In the genomic region with DNA sequence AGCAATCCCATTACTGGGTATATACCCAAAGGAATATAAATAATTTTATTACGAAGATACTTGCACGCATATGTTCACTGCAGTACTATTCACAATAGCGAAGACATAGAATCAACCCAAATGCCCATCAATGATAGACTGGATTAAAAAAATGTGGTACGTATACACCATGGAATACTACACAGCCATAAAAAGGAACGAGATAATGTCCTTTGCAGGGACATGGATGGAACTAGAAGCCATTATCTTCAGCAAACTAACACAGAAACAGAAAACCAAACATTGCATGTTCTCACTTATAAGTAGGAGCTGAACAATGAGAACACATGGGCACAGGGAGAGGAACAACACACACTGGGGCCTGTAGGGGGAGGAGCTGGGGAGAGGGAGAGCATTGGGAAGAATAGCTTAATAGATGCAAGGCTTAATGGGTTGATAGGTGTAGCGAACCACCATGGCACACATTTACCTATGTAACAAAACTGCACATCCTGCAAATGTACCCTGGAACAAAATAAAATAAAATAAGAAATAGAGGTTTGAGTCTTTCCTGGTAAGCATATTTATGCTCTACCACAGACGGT, we compare ENCODE assay signal across 8 cellular contexts. TPM values are rescaled to one million over a fixed set of nuclear protein-coding genes. Genes with fewer than 3 reads are reported as not detected.
DNase-seq lines count a peak whose midpoint lies in the region; ATAC-seq and TF ChIP-seq lines count a peak whose summit lies in the region.
"Not testable (repeated sequence)": the region's sequence is repeated elsewhere in the genome, so short reads cannot be mapped to it uniquely, and the experiment has no call there.

No MANE protein-coding gene starts in this region.

- H3K4me1 Mint-ChIP-seq in activated CD8-positive, alpha-beta T cell treated with anti-CD3 and anti-CD28 coated beads, Interleukin-2, amount 10 ng/mL, durations not matched to agents 7 days and 5 days (ENCODE audit: low read depth): peaks cover 38% of the 10 kb centered on the region
- H3K4me1 Mint-ChIP-seq in natural killer cell treated with Interleukin-12 subunit alpha and Interleukin-12 subunit beta and Interleukin-15 and Interleukin-18, amount 100 ng/mL, for 72 hours (ENCODE audit: low read depth in 2 of 2): peaks cover 24 to 40% of the 10 kb centered on the region in 2 donors
- peaks cover 29% of the 10 kb centered on the region for H3K4me1 Mint-ChIP-seq in stimulated activated naive CD8-positive, alpha-beta T cell treated with anti-CD3 and anti-CD28 coated beads, Interleukin-15, amount 100 ng/mL, for 72 hours

- POLR2A ChIA-PET in activated CD8-positive, alpha-beta T cell treated with anti-CD3 and anti-CD28 coated beads, Interleukin-2, amount 10 ng/mL, durations not matched to agents 7 days and 5 days (lab: Charles Lee): interaction anchor here (0.6 to 2.3 kb wide), 7 partner anchors 64 to 1104 kb away, joined by 4 to 8 read pairs (median 4); partner anchors contain the start of gene C2orf42

- H3K27me3 ChIP-seq in HUES64 (ENCODE audit: insufficient read depth, low read length); breast epithelium; right cardiac atrium (ENCODE audit: control insufficient read depth, insufficient read depth): not testable (repeated sequence)

- H3K27me3 Mint-ChIP-seq in activated CD8-positive, alpha-beta T cell treated with anti-CD3 and anti-CD28 coated beads, Interleukin-2, amount 10 ng/mL, durations not matched to agents 7 days and 5 days (ENCODE audit: low read depth); natural killer cell treated with Interleukin-12 subunit alpha and Interleukin-12 subunit beta and Interleukin-15 and Interleukin-18, amount 100 ng/mL, for 72 hours; stimulated activated naive CD8-positive, alpha-beta T cell treated with anti-CD3 and anti-CD28 coated beads, Interleukin-15, amount 100 ng/mL, for 72 hours: not testable (repeated sequence)

- not testable (repeated sequence) for TF ChIP-seq POLR2A in breast epithelium (IDR thresholded peaks at IDR 0.05)

- DNase-seq in COR-L47 (lab: John Stamatoyannopoulos, UW) (peak; percentile 3), RKO (ENCODE audit: low spot score) (peak; percentile 13)
- not testable (repeated sequence) for DNase-seq in activated CD8-positive, alpha-beta T cell treated with anti-CD3 and anti-CD28 coated beads, Interleukin-2, amount 10 ng/mL, durations not matched to agents 7 days and 5 days; breast epithelium (ENCODE audit: low spot score in 2 of 2); right cardiac atrium; natural killer cell treated with Interleukin-12 subunit alpha and Interleukin-12 subunit beta and Interleukin-15 and Interleukin-18, amount 100 ng/mL, for 72 hours (ENCODE audit: low spot score); stimulated activated naive CD8-positive, alpha-beta T cell treated with anti-CD3 and anti-CD28 coated beads, Interleukin-15, amount 100 ng/mL, for 72 hours

- H3K9ac ChIP-seq in HUES64 (ENCODE audit: low read depth, low read length): peak overlapping the region; percentile 93; the same call in 1 of the 2 replicates

- TF ChIP-seq CTCF in breast epithelium (IDR thresholded peaks at IDR 0.05): not testable (repeated sequence)

- not testable (repeated sequence) for H3K9me3 ChIP-seq in HUES64 (ENCODE audit: insufficient read depth, low read depth, low read length); breast epithelium; right cardiac atrium (ENCODE audit: control insufficient read depth, low read length)

- not testable (repeated sequence) for ATAC-seq in activated CD8-positive, alpha-beta T cell treated with anti-CD3 and anti-CD28 coated beads, Interleukin-2, amount 10 ng/mL, durations not matched to agents 7 days and 5 days; natural killer cell treated with Interleukin-12 subunit alpha and Interleukin-12 subunit beta and Interleukin-15 and Interleukin-18, amount 100 ng/mL, for 72 hours; stimulated activated naive CD8-positive, alpha-beta T cell treated with anti-CD3 and anti-CD28 coated beads, Interleukin-15, amount 100 ng/mL, for 72 hours
- peak in 1 of 2 donors; percentile 15 for ATAC-seq in right cardiac atrium

- H3K27ac Mint-ChIP-seq in activated CD8-positive, alpha-beta T cell treated with anti-CD3 and anti-CD28 coated beads, Interleukin-2, amount 10 ng/mL, durations not matched to agents 7 days and 5 days: peak overlapping the region; percentile 95
- H3K27ac Mint-ChIP-seq in natural killer cell treated with Interleukin-12 subunit alpha and Interleukin-12 subunit beta and Interleukin-15 and Interleukin-18, amount 100 ng/mL, for 72 hours: peak overlapping the region; percentile 98 to 100
- peak overlapping the region; percentile 99 to 100 for H3K27ac Mint-ChIP-seq in stimulated activated naive CD8-positive, alpha-beta T cell treated with anti-CD3 and anti-CD28 coated beads, Interleukin-15, amount 100 ng/mL, for 72 hours

- WGBS in HUES64: 94% methylated on average over 5 of the region's 7 CpGs
- 94% methylated on average over 7 of the region's 7 CpGs for WGBS in right cardiac atrium

- peaks cover 25% of the 10 kb centered on the region for H3K36me3 ChIP-seq in HUES64 (ENCODE audit: insufficient read depth, low read length)
- not testable (repeated sequence) for H3K36me3 ChIP-seq in breast epithelium

- not testable (repeated sequence) for H3K27ac ChIP-seq in HUES64 (ENCODE audit: low read depth, low read length); breast epithelium; right cardiac atrium (ENCODE audit: low read length)

- H3K4me3 ChIP-seq in HUES64 (ENCODE audit: low read length) (peak overlapping the region; percentile 92), breast epithelium (peak overlapping the region in 2 of 3 donors; percentile 71), right cardiac atrium (ENCODE audit: low read length) (peak overlapping the region; percentile 96)

- not testable (repeated sequence) for H3K4me1 ChIP-seq in HUES64 (ENCODE audit: insufficient read depth, low read length); breast epithelium; right cardiac atrium (ENCODE audit: control insufficient read depth, insufficient read depth, low read length)

- not testable (repeated sequence) for H3K9me3 Mint-ChIP-seq in activated CD8-positive, alpha-beta T cell treated with anti-CD3 and anti-CD28 coated beads, Interleukin-2, amount 10 ng/mL, durations not matched to agents 7 days and 5 days (ENCODE audit: insufficient read depth); natural killer cell treated with Interleukin-12 subunit alpha and Interleukin-12 subunit beta and Interleukin-15 and Interleukin-18, amount 100 ng/mL, for 72 hours; stimulated activated naive CD8-positive, alpha-beta T cell treated with anti-CD3 and anti-CD28 coated beads, Interleukin-15, amount 100 ng/mL, for 72 hours

- H3K36me3 Mint-ChIP-seq in activated CD8-positive, alpha-beta T cell treated with anti-CD3 and anti-CD28 coated beads, Interleukin-2, amount 10 ng/mL, durations not matched to agents 7 days and 5 days (ENCODE audit: low read depth): peaks cover 27% of the 10 kb centered on the region
- peaks cover 15% of the 10 kb centered on the region for H3K36me3 Mint-ChIP-seq in natural killer cell treated with Interleukin-12 subunit alpha and Interleukin-12 subunit beta and Interleukin-15 and Interleukin-18, amount 100 ng/mL, for 72 hours

- peak overlapping the region; percentile 98 for H3K4me3 Mint-ChIP-seq in activated CD8-positive, alpha-beta T cell treated with anti-CD3 and anti-CD28 coated beads, Interleukin-2, amount 10 ng/mL, durations not matched to agents 7 days and 5 days
- H3K4me3 Mint-ChIP-seq in natural killer cell treated with Interleukin-12 subunit alpha and Interleukin-12 subunit beta and Interleukin-15 and Interleukin-18, amount 100 ng/mL, for 72 hours: peak overlapping the region; percentile 100
- H3K4me3 Mint-ChIP-seq in stimulated activated naive CD8-positive, alpha-beta T cell treated with anti-CD3 and anti-CD28 coated beads, Interleukin-15, amount 100 ng/mL, for 72 hours: peak overlapping the region; percentile 97 to 100

- intact Hi-C loops in breast epithelium (cut with DNase I; ENCODE audit: low total_unique reads); right cardiac atrium (cut with DNase I): not testable (repeated sequence)

- CTCF ChIA-PET in activated CD8-positive, alpha-beta T cell treated with anti-CD3 and anti-CD28 coated beads, Interleukin-2, amount 10 ng/mL, durations not matched to agents 7 days and 5 days (lab: Charles Lee): interaction anchor here (0.8 to 3.7 kb wide), 8 partner anchors 9 to 251 kb away, joined by 3 to 20 read pairs (median 4); partner anchors contain the start of gene MXD1

RNA-seq across cellular contexts. Expression of gene SNRNP27, which starts 0.8 kb away (rescaled TPM):
- polyA plus RNA-seq in HUES64 (2013, experiment 1 of 2): 34.1 TPM
- 45.9 TPM for polyA plus RNA-seq in HUES64 (2013, experiment 2 of 2)
- total RNA-seq in activated CD8-positive, alpha-beta T cell treated with anti-CD3 and anti-CD28 coated beads, Interleukin-2, amount 10 ng/mL, durations not matched to agents 7 days and 5 days: 10 to 100 TPM; 53.0 to 56.0 TPM
- 10 to 100 TPM; 79.2 to 82.9 (median 80.0) TPM for total RNA-seq in breast epithelium
- total RNA-seq in right cardiac atrium: 10 to 100 TPM; 50.8 to 69.6 (median 57.4) TPM
- polyA plus RNA-seq in right cardiac atrium: 61.4 TPM
- 10 to 100 TPM; 43.0 to 64.4 TPM for total RNA-seq in natural killer cell treated with Interleukin-12 subunit alpha and Interleukin-12 subunit beta and Interleukin-15 and Interleukin-18, amount 100 ng/mL, for 72 hours

RNA-seq across cellular contexts. Expression of gene MXD1, which starts 22.0 kb away (rescaled TPM):
- 1.2 TPM for polyA plus RNA-seq in HUES64 (2013, experiment 1 of 2)
- 1.1 TPM for polyA plus RNA-seq in HUES64 (2013, experiment 2 of 2)
- 10 to 100 TPM in 1 of 2 experiments, 1 to 10 TPM in 1; 7.7 to 10.2 TPM for total RNA-seq in activated CD8-positive, alpha-beta T cell treated with anti-CD3 and anti-CD28 coated beads, Interleukin-2, amount 10 ng/mL, durations not matched to agents 7 days and 5 days
- total RNA-seq in breast epithelium: 10 to 100 TPM in 2 of 3 donors, 1 to 10 TPM in 1; 5.8 to 17.3 (median 10.2) TPM
- 1 to 10 TPM; 6.1 to 7.9 (median 6.6) TPM for total RNA-seq in right cardiac atrium
- 2.7 TPM for polyA plus RNA-seq in right cardiac atrium
- 10 to 100 TPM; 27.6 to 42.7 TPM for total RNA-seq in natural killer cell treated with Interleukin-12 subunit alpha and Interleukin-12 subunit beta and Interleukin-15 and Interleukin-18, amount 100 ng/mL, for 72 hours
